In the genomic region with DNA sequence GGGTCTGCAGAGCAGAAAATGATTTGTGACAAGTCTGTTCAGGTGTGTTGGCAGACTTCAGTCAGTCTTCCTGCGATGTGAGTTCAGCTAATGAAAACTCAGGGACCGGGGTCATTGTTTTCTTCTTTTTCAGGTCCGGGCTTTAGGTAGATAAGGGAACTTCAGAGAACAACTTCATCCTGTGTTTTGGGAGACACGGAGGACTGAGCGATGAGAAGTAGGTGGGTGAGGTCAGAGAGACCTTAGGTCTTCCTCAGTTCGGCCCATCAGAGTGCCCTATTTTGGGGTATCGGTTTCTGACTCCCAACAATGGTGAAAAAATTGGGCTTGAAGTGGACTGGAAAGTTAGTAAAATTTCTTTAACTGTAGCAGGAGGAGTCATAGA, we compare ENCODE assay signal across 9 cellular contexts.
A peak's percentile ranks its signal among the peaks of the same experiment; 100 is the strongest.
DNase-seq lines count a peak whose midpoint lies in the region; ATAC-seq, FAIRE-seq and TF ChIP-seq lines count a peak whose summit lies in the region.
"Had no signal": no experiment of that assay in that cellular context is flagged by ENCODE, and none has a peak within 500 bp of the region (broad histone marks: within the 10 kb centered on the region; RNA-seq: fewer than 3 reads in every experiment).

No MANE protein-coding gene starts in this region.

- TF ChIP-seq CTCF in spleen (IDR thresholded peaks at IDR 0.05 in 8 of 11, conservative IDR thresholded peaks at IDR 0.05 in 3 of 11) = no peak
- no peak for TF ChIP-seq CTCF in BE2C (IDR thresholded peaks at IDR 0.05; ENCODE audit: low read depth, low read length)

- H3K4me1 ChIP-seq in spleen = peaks cover 0 to 30% (median 13%) of the 10 kb centered on the region in 6 donors
- H3K4me1 ChIP-seq in BE2C = no peaks in the 10 kb centered on the region

- no peak for TF ChIP-seq POLR2A in spleen (IDR thresholded peaks at IDR 0.05)

- peaks cover 0 to 18% (median 13%) of the 10 kb centered on the region in 8 donors for H3K9me3 ChIP-seq in spleen
- no peaks in the 10 kb centered on the region for H3K9me3 ChIP-seq in BE2C

- intact Hi-C loops in spleen (cut with DNase I; ENCODE audit: low total_unique reads) = no loop called here

- no peaks in the 10 kb centered on the region for H3K27me3 ChIP-seq in spleen (replicated peaks in 1 of 7)
- no peaks in the 10 kb centered on the region for H3K27me3 ChIP-seq in BE2C

- FAIRE-seq in frontal cortex (lab: Jason Lieb, UNC) = no peak

- peak overlapping the region in 1 of 8 donors; percentile 13 for H3K4me3 ChIP-seq in spleen
- no peak overlapping the region for H3K4me3 ChIP-seq in BE2C (ENCODE audit: low read depth, low read length)

- in situ Hi-C loops in KBM-7 (cut with MboI; ENCODE audit: low pct_unique_long_range_greater_than_20kb, low sequenced_read_pairs) = no loop called here

- DNase-seq in spleen (no peak), BE2C (no peak), frontal cortex (ENCODE audit: low spot score in 2 of 2) (no peak), KBM-7 (no peak)
- DNase-seq in activated CD4-positive, alpha-beta T cell treated with anti-CD3 and anti-CD28 coated beads for 4 hours = no peak

- H3K27ac ChIP-seq in spleen = peak overlapping the region; percentile 43 to 86 (median 74)
- H3K27ac ChIP-seq: epithelial cell of prostate had no signal

- ATAC-seq in GM19035 (IDR thresholded peaks at IDR 0.05; ENCODE audit: unreplicated experiment) (peak; percentile 17), HG02623 (IDR thresholded peaks at IDR 0.05; ENCODE audit: unreplicated experiment) (peak; percentile 15), HG03460 (IDR thresholded peaks at IDR 0.05; ENCODE audit: unreplicated experiment) (peak; percentile 27)

- 63 to 86% (median 73%) methylated on average over 7 of the region's 7 CpGs for WGBS in spleen, 5 donors

- no peaks in the 10 kb centered on the region for H3K36me3 ChIP-seq in spleen
- no peaks in the 10 kb centered on the region for H3K36me3 ChIP-seq in BE2C
